ENCODE assay signal across 8 cellular contexts in the genomic region with DNA sequence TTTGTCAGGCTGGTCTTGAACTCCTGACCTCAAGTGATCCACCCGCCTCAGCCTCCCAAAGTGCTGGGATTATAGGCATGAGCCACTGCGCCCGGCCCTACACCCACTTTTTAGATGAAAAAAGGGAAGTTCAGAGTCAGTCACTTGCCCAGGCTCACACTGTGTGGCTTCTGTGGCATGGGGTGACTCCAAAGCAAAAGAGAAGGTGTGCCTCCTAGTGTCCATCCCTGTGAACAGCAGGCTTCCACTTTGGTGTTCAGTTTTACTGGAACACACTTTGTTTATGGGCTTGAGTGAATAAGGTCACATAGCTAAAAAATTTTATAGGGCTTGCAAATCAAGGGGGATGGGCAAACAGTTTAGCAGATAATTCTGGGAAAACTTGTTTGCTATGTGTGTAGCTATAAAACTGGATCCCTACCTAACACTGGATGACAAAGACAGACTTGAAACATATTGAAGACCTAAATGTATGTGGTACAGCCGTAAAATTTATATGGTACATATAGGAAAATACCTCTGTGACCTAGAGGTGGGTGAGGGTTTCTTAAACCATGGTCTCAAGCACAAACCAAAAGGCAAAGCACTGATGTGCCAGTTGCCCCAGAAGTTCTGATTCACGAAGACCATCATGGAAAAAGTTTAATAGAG. TPM values are rescaled to one million over a fixed set of nuclear protein-coding genes. Genes with fewer than 3 reads are reported as not detected.
DNase-seq lines count a peak whose midpoint lies in the region; ATAC-seq, FAIRE-seq and TF ChIP-seq lines count a peak whose summit lies in the region.

No MANE protein-coding gene starts in this region.

- no peak overlapping the region for H3K4me3 ChIP-seq in AG09309 (ENCODE audit: control insufficient read depth, low read depth, low read length)
- H3K4me3 ChIP-seq in PC-3 (ENCODE audit: low read length): no peak overlapping the region
- H3K4me3 ChIP-seq in fibroblast of villous mesenchyme (ENCODE audit: low read depth, low read length): no peak overlapping the region

- H3K79me2 ChIP-seq in PC-3 (ENCODE audit: low read length): no peaks in the 10 kb centered on the region

- no peaks in the 10 kb centered on the region for H3K9me2 ChIP-seq in PC-3 (replicated peaks; ENCODE audit: low read length)

- peak; percentile 70 for ATAC-seq in GM18867 (IDR thresholded peaks at IDR 0.05; ENCODE audit: unreplicated experiment)
- peak; percentile 87 for ATAC-seq in HG03354 (IDR thresholded peaks at IDR 0.05; ENCODE audit: poor library complexity, severe bottlenecking, unreplicated experiment)
- peak; percentile 48 for ATAC-seq in PC-3

- FAIRE-seq in urothelium cell line (lab: Jason Lieb, UNC): no peak

- H3F3A ChIP-seq in PC-3 (ENCODE audit: low read length, unreplicated experiment): peaks cover 12% of the 10 kb centered on the region

- intact Hi-C loops in PC-3 (cut with micrococcal nuclease): loop anchor here (1.0 kb wide), 1 partner anchor 157 kb away; no protein-coding TSS in a partner anchor

- no peaks in the 10 kb centered on the region for H4K20me1 ChIP-seq in PC-3 (ENCODE audit: low read length)

- DNase-seq in AG09309 (ENCODE audit: low read depth) (no peak), PC-3 (peak; percentile 92), fibroblast of villous mesenchyme (ENCODE audit: low read depth) (peak; percentile 75), pons (ENCODE audit: low spot score) (peak; percentile 78), urothelium cell line (ENCODE audit: low spot score) (peak; percentile 12)
- peak; percentile 77 to 80 for DNase-seq in activated T-cell treated with anti-CD3 and anti-CD28 coated beads, Interleukin-2, amount 50 U/mL, for 48 hours

- H3K9ac ChIP-seq in PC-3 (ENCODE audit: low read length): no peak overlapping the region

- TF ChIP-seq CTCF in AG09309 (IDR thresholded peaks at IDR 0.05; ENCODE audit: control insufficient read depth, insufficient read depth, low read depth, low read length, missing control alignments) (peak; percentile 79), PC-3 (conservative IDR thresholded peaks at IDR 0.05; ENCODE audit: low read depth, low read length) (peak; percentile 88), fibroblast of villous mesenchyme (IDR thresholded peaks at IDR 0.05; ENCODE audit: insufficient read depth, low read depth, low read length) (peak; percentile 83)

- peaks cover 10% of the 10 kb centered on the region for H3K4me1 ChIP-seq in PC-3 (ENCODE audit: insufficient read depth, low read length)

- H3K36me3 ChIP-seq in PC-3 (ENCODE audit: low read depth, low read length): no peaks in the 10 kb centered on the region; the same call in 1 of the 2 replicates

- no peaks in the 10 kb centered on the region for H3K9me3 ChIP-seq in PC-3 (ENCODE audit: low read length)

- H3K27ac ChIP-seq in PC-3 (ENCODE audit: low read length): peak overlapping the region; percentile 12

- POLR2A ChIA-PET in PC-3 (lab: Charles Lee; ENCODE audit: unreplicated experiment): no interaction called here

- CTCF ChIA-PET in PC-3 (lab: Charles Lee): interaction anchor here (0.6 to 0.7 kb wide), 2 partner anchors 144 to 802 kb away, joined by 3 to 8 read pairs; no protein-coding TSS in a partner anchor

- no peak overlapping the region for H3K4me2 ChIP-seq in PC-3 (ENCODE audit: low read length)

- no peaks in the 10 kb centered on the region for H3K27me3 ChIP-seq in PC-3 (ENCODE audit: low read length)

- BruUV-seq in PC-3 (replicated peaks; lab: Mats Ljungman, UMichigan): no TSS peak

- no peak overlapping the region for H2AFZ ChIP-seq in PC-3 (ENCODE audit: low read length)

RNA-seq across cellular contexts. Expression of a gene that starts 54.9 kb away (rescaled TPM):
- total RNA-seq in PC-3 (2014; rRNA removed): 9.8 and 12.0 TPM in 2 replicates
- total RNA-seq in fibroblast of villous mesenchyme: 11.6 and 25.0 TPM in 2 replicates
